28 cellular contexts compared by ENCODE assay signal in the genomic region with DNA sequence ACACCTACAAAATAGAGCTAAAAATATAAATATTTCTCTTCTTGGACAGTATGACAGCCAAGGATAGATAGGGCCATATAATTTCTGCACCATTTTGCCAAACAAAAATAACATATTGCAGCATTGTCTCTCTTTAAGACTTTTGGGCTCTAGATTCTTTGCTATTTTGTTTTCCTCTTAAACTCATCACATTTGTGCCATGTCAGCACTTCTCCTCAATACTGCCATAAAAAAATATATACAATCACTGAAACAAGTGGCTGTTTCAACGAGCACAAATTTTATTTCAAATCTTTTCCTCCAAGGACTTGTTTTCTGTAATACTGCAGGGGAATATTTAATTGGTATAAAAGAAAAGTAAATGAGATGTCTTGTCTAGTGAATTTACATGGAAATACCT.
"Had no signal": no experiment of that assay in that cellular context is flagged by ENCODE, and none has a peak within 500 bp of the region (broad histone marks: within the 10 kb centered on the region; RNA-seq: fewer than 3 reads in every experiment).

No MANE protein-coding gene starts in this region.

- H3K4me2 ChIP-seq: neural progenitor cell, smooth muscle cell had no signal

- H3K9me3 ChIP-seq: ovary, psoas muscle, suprapubic skin, testis, tibial artery, transverse colon, upper lobe of right lung, uterus had no signal

- H3K9ac ChIP-seq: neural progenitor cell, parathyroid adenoma had no signal

- DNase-seq: natural killer cell; occipital lobe; ovary; posterior cingulate gyrus; psoas muscle; right cardiac atrium; spleen; stimulated activated CD4-positive, alpha-beta T cell treated with anti-CD3 and anti-CD28 coated beads, Interleukin-12 subunit alpha, Interleukin-12 subunit beta, amount 100 ng/mL, for 4 hours; stimulated activated CD4-positive, alpha-beta T cell treated with anti-CD3 and anti-CD28 coated beads, Interleukin-1b, Interleukin-23, amount 100 ng/mL, for 48 hours; stimulated activated CD4-positive, alpha-beta T cell treated with anti-CD3 and anti-CD28 coated beads, Interleukin-4, amount 100 ng/mL, for 1 hour; stimulated activated CD4-positive, alpha-beta T cell treated with anti-CD3 and anti-CD28 coated beads, Interleukin-4, amount 100 ng/mL, for 4 hours; stimulated activated CD8-positive, alpha-beta memory T cell treated with anti-CD3 and anti-CD28 coated beads, Interleukin-4, amount 100 ng/mL, for 48 hours; stimulated activated naive CD4-positive, alpha-beta T cell; stimulated activated naive CD8-positive, alpha-beta T cell treated with anti-CD3 and anti-CD28 coated beads, Interleukin-15, amount 100 ng/mL, for 72 hours; stimulated activated naive CD8-positive, alpha-beta T cell treated with anti-CD3 and anti-CD28 coated beads, Interleukin-15, Interleukin-2, amounts not matched to agents 100 U/mL and 50 U/mL, for 24 hours; substantia nigra; testis; tibial artery; transverse colon; upper lobe of right lung; uterus had no signal

- ATAC-seq: natural killer cell; psoas muscle; right cardiac atrium; sciatic nerve; stimulated activated memory B cell treated with anti-CD40 and anti-IgM and Interleukin-4, amounts not matched to agents 10 μg/mL and 1 μg/mL and 100 μg/mL, for 72 hours; stimulated activated naive CD8-positive, alpha-beta T cell treated with anti-CD3 and anti-CD28 coated beads, Interleukin-15, amount 100 ng/mL, for 72 hours; stimulated activated naive CD8-positive, alpha-beta T cell treated with anti-CD3 and anti-CD28 coated beads, Interleukin-15, Interleukin-2, amounts not matched to agents 100 U/mL and 50 U/mL, for 24 hours; upper lobe of right lung had no signal

- H3K27ac ChIP-seq: neural progenitor cell, ovary, parathyroid adenoma, psoas muscle, skin epidermis, spleen, suprapubic skin, testis, tibial artery, transverse colon, upper lobe of right lung, uterus had no signal

- H2AFZ ChIP-seq: neural progenitor cell, parathyroid adenoma had no signal

- H3K79me2 ChIP-seq: parathyroid adenoma had no signal

- H3K36me3 ChIP-seq: neural progenitor cell, ovary, spleen, suprapubic skin, tibial artery, transverse colon, upper lobe of right lung, uterus had no signal

- H3K4me1 ChIP-seq: neural progenitor cell, psoas muscle, spleen, suprapubic skin, testis, tibial artery, transverse colon, upper lobe of right lung, uterus had no signal

- H3K27me3 ChIP-seq: neural progenitor cell, ovary, spleen, suprapubic skin, testis, tibial artery, transverse colon, upper lobe of right lung, uterus had no signal

- H3K4me3 ChIP-seq: neural progenitor cell, ovary, psoas muscle, skin epidermis, smooth muscle cell, spleen, suprapubic skin, testis, tibial artery, transverse colon, upper lobe of right lung, uterus had no signal
